ENCODE assay signal across 21 cellular contexts in genomic region chr1:16434501-16434900, GRCh38. TPM values are rescaled to one million over a fixed set of nuclear protein-coding genes. Genes with fewer than 3 reads are reported as not detected.
DNase-seq lines count a peak whose midpoint lies in the region; ATAC-seq and TF ChIP-seq lines count a peak whose summit lies in the region.
"Had no signal": no experiment of that assay in that cellular context is flagged by ENCODE, and none has a peak within 500 bp of the region (broad histone marks: within the 10 kb centered on the region; RNA-seq: fewer than 3 reads in every experiment).

No MANE protein-coding gene starts in this region.

- no peak overlapping the region for H3K56ac ChIP-seq in IMR-90 (ENCODE audit: extremely low read depth, insufficient read depth, low read length)

- WGBS in GM23248 (ENCODE audit: low coverage in 1 of 2, low lambda C conversion rate in 2 of 2, missing lambda C conversion rate in 2 of 2), 2 experiments: 45 to 48% methylated on average over 2 of the region's 2 CpGs
- WGBS in IMR-90 (ENCODE audit: extremely low coverage in 2 of 2, insufficient read length in 1 of 2), 2 experiments: no CpG with 5 or more reads among the region's 2 CpGs

- no peak overlapping the region for H3K23ac ChIP-seq in IMR-90 (ENCODE audit: low read depth, low read length)

- intact Hi-C loops in activated CD8-positive, alpha-beta T cell treated with anti-CD3 and anti-CD28 coated beads for 36 hours (cut with micrococcal nuclease): no loop called here
- intact Hi-C loops in IMR-90 (cut with micrococcal nuclease): no loop called here

- H3K9ac ChIP-seq in GM23248: no peak overlapping the region
- no peak overlapping the region for H3K9ac ChIP-seq in IMR-90 (ENCODE audit: low read depth, low read length)

- no peaks in the 10 kb centered on the region for H3K9me3 Mint-ChIP-seq in activated CD8-positive, alpha-beta T cell treated with anti-CD3 and anti-CD28 coated beads for 36 hours
- no peaks in the 10 kb centered on the region for H3K9me3 Mint-ChIP-seq in activated CD8-positive, alpha-beta T cell treated with anti-CD3 and anti-CD28 coated beads, Interleukin-2, amount 10 ng/mL, durations not matched to agents 7 days and 5 days (ENCODE audit: insufficient read depth)

- no peak overlapping the region for H2BK120ac ChIP-seq in IMR-90 (ENCODE audit: low read depth, low read length)

- no peak overlapping the region for H2AK9ac ChIP-seq in IMR-90 (replicated peaks; ENCODE audit: low read depth, low read length, poor library complexity)

- no TSS peak for BruUV-seq in IMR-90 (replicated peaks; lab: Mats Ljungman, UMichigan)

- CTCF ChIA-PET in activated CD8-positive, alpha-beta T cell treated with anti-CD3 and anti-CD28 coated beads for 36 hours (lab: Charles Lee): interaction anchor here (0.7 to 1.4 kb wide), 2 partner anchors 10 to 85 kb away, joined by 3 to 4 read pairs; no protein-coding TSS in a partner anchor
- CTCF ChIA-PET in activated CD8-positive, alpha-beta T cell treated with anti-CD3 and anti-CD28 coated beads, Interleukin-2, amount 10 ng/mL, durations not matched to agents 7 days and 5 days (lab: Charles Lee): no interaction called here
- CTCF ChIA-PET in IMR-90 (lab: Yijun Ruan, JAX): no interaction called here

- H3K4me1 ChIP-seq in GM23248 (ENCODE audit: insufficient read depth) (no peaks in the 10 kb centered on the region), IMR-90 (ENCODE audit: control insufficient read depth, insufficient read depth, low read length) (no peaks in the 10 kb centered on the region)

- H3K27me3 Mint-ChIP-seq in activated CD8-positive, alpha-beta T cell treated with anti-CD3 and anti-CD28 coated beads for 36 hours: peaks cover 2% of the 10 kb centered on the region
- peaks cover 9% of the 10 kb centered on the region for H3K27me3 Mint-ChIP-seq in activated CD8-positive, alpha-beta T cell treated with anti-CD3 and anti-CD28 coated beads, Interleukin-2, amount 10 ng/mL, durations not matched to agents 7 days and 5 days (ENCODE audit: low read depth)

- H3K4ac ChIP-seq in IMR-90 (ENCODE audit: low read depth, low read length): no peak overlapping the region

- H3K9me3 ChIP-seq in GM23248 (ENCODE audit: low read depth): no peaks in the 10 kb centered on the region
- H3K9me3 ChIP-seq in IMR-90 (ENCODE audit: control insufficient read depth, insufficient read depth, low read length): no peaks in the 10 kb centered on the region
- H3K9me3 ChIP-seq: MG63 had no signal

- no peaks in the 10 kb centered on the region for H3F3A ChIP-seq in GM23248 (ENCODE audit: insufficient read depth)

- no peak overlapping the region for H3K4me2 ChIP-seq in GM23248 (ENCODE audit: unreplicated experiment)
- H3K4me2 ChIP-seq in IMR-90 (ENCODE audit: low read depth, low read length): no peak overlapping the region

- TF ChIP-seq CTCF in activated CD8-positive, alpha-beta T cell treated with anti-CD3 and anti-CD28 coated beads for 36 hours (IDR thresholded peaks at IDR 0.05): no peak
- no peak for TF ChIP-seq CTCF in IMR-90 (conservative IDR thresholded peaks at IDR 0.05; ENCODE audit: low read depth, low read length)
- TF ChIP-seq CTCF in epithelial cell of esophagus (IDR thresholded peaks at IDR 0.05; ENCODE audit: insufficient read depth, low read depth, low read length, missing control alignments): no peak

- H3K79me1 ChIP-seq in IMR-90 (ENCODE audit: low read depth in 1 of 2, low read length in 2 of 2): no peaks in the 10 kb centered on the region

- dilution Hi-C loops in IMR-90 (cut with HindIII; ENCODE audit: low sequenced_read_pairs, unreplicated experiment): no loop called here

- POLR2A ChIA-PET in activated CD8-positive, alpha-beta T cell treated with anti-CD3 and anti-CD28 coated beads for 36 hours (lab: Charles Lee): interaction anchor here (0.6 to 0.9 kb wide), 3 partner anchors 10 to 202 kb away, joined by 3 read pairs; no protein-coding TSS in a partner anchor
- POLR2A ChIA-PET in activated CD8-positive, alpha-beta T cell treated with anti-CD3 and anti-CD28 coated beads, Interleukin-2, amount 10 ng/mL, durations not matched to agents 7 days and 5 days (lab: Charles Lee): interaction anchor here (0.6 kb wide), 1 partner anchor 13 kb away, joined by 3 read pairs; no protein-coding TSS in a partner anchor
- POLR2A ChIA-PET in IMR-90 (lab: Charles Lee; ENCODE audit: unreplicated experiment): no interaction called here

- in situ Hi-C loops in GM23248 (cut with MboI): no loop called here
- in situ Hi-C loops in IMR-90 (cut with MboI; ENCODE audit: low sequenced_read_pairs): no loop called here

- no peak overlapping the region for H3K4me3 Mint-ChIP-seq in activated CD8-positive, alpha-beta T cell treated with anti-CD3 and anti-CD28 coated beads for 36 hours
- no peak overlapping the region for H3K4me3 Mint-ChIP-seq in activated CD8-positive, alpha-beta T cell treated with anti-CD3 and anti-CD28 coated beads, Interleukin-2, amount 10 ng/mL, durations not matched to agents 7 days and 5 days

- no peak overlapping the region for H2BK5ac ChIP-seq in IMR-90 (ENCODE audit: low read depth, low read length, poor library complexity, severe bottlenecking)

- H3K4me3 ChIP-seq in GM23248 (no peak overlapping the region), IMR-90 (ENCODE audit: insufficient read depth, low read depth, low read length) (no peak overlapping the region), epithelial cell of esophagus (ENCODE audit: low read length) (no peak overlapping the region)
- H3K4me3 ChIP-seq: MG63 had no signal

- no peaks in the 10 kb centered on the region for H3K9me1 ChIP-seq in IMR-90 (ENCODE audit: insufficient read depth, low read length)

- no peak for TF ChIP-seq RAD21 in IMR-90 (IDR thresholded peaks at IDR 0.05; ENCODE audit: low read length)

- peaks cover 2% of the 10 kb centered on the region for H3K4me1 Mint-ChIP-seq in activated CD8-positive, alpha-beta T cell treated with anti-CD3 and anti-CD28 coated beads for 36 hours (ENCODE audit: low read depth)
- H3K4me1 Mint-ChIP-seq in activated CD8-positive, alpha-beta T cell treated with anti-CD3 and anti-CD28 coated beads, Interleukin-2, amount 10 ng/mL, durations not matched to agents 7 days and 5 days (ENCODE audit: low read depth): peaks cover 8% of the 10 kb centered on the region

- H3K36me3 ChIP-seq in GM23248 (ENCODE audit: low read depth) (no peaks in the 10 kb centered on the region), IMR-90 (ENCODE audit: control insufficient read depth, insufficient read depth, low read length) (no peaks in the 10 kb centered on the region)
- H3K36me3 ChIP-seq: MG63 had no signal

- H3K9me2 ChIP-seq in GM23248 (ENCODE audit: insufficient read depth): no peaks in the 10 kb centered on the region

- H3K27ac ChIP-seq in GM23248 (no peak overlapping the region), IMR-90 (ENCODE audit: insufficient read depth, low read length) (no peak overlapping the region)

- H4K8ac ChIP-seq in IMR-90 (ENCODE audit: low read depth in 2 of 2, low read length in 2 of 2): no peak overlapping the region

- H3K36me3 Mint-ChIP-seq in activated CD8-positive, alpha-beta T cell treated with anti-CD3 and anti-CD28 coated beads for 36 hours (ENCODE audit: low read depth): no peaks in the 10 kb centered on the region
- H3K36me3 Mint-ChIP-seq in activated CD8-positive, alpha-beta T cell treated with anti-CD3 and anti-CD28 coated beads, Interleukin-2, amount 10 ng/mL, durations not matched to agents 7 days and 5 days (ENCODE audit: low read depth): no peaks in the 10 kb centered on the region

- peak; percentile 13 for ATAC-seq in activated CD8-positive, alpha-beta T cell treated with anti-CD3 and anti-CD28 coated beads for 36 hours
- no peak for ATAC-seq in activated CD8-positive, alpha-beta T cell treated with anti-CD3 and anti-CD28 coated beads, Interleukin-2, amount 10 ng/mL, durations not matched to agents 7 days and 5 days
- ATAC-seq in IMR-90 (ENCODE audit: low read depth): no peak

- H3K27me3 ChIP-seq in GM23248 (replicated peaks; ENCODE audit: insufficient read depth) (no peaks in the 10 kb centered on the region), IMR-90 (ENCODE audit: control insufficient read depth, insufficient read depth, low read length) (peaks cover 4% of the 10 kb centered on the region; the same call in 1 of the 2 replicates)
- H3K27me3 ChIP-seq: MG63 had no signal

- H3K79me2 ChIP-seq in GM23248 (ENCODE audit: insufficient read depth): no peaks in the 10 kb centered on the region

- no peak overlapping the region for H4K91ac ChIP-seq in IMR-90 (ENCODE audit: insufficient read depth, low read depth, low read length)

- H3K18ac ChIP-seq in IMR-90 (ENCODE audit: low read depth, low read length): no peak overlapping the region

- H2AK5ac ChIP-seq in IMR-90 (ENCODE audit: low read depth, low read length): no peak overlapping the region

- TF ChIP-seq POLR2A in IMR-90 (IDR thresholded peaks at IDR 0.05; ENCODE audit: low read depth, low read length): no peak

- no peak for DNase-seq in activated CD8-positive, alpha-beta T cell treated with anti-CD3 and anti-CD28 coated beads for 36 hours
- no peak for DNase-seq in activated CD8-positive, alpha-beta T cell treated with anti-CD3 and anti-CD28 coated beads, Interleukin-2, amount 10 ng/mL, durations not matched to agents 7 days and 5 days
- DNase-seq in GM23248 (peak; percentile 12), IMR-90 (peak; percentile 51), epithelial cell of esophagus (ENCODE audit: low read depth) (peak; percentile 51), amniotic stem cell (lab: John Stamatoyannopoulos, UW) (no peak), CD1c-positive myeloid dendritic cell (ENCODE audit: extremely low spot score) (no peak), KG1 (lab: John Stamatoyannopoulos, UW) (no peak)
- DNase-seq: ACHN; C1 segment of cervical spinal cord; DMS79 treated with DMSO at 0.1 percent for 48 hours; Karpas-422; MG63; NCI-H1105; NCI-H2081; NCI-H510A; NCI-H748 treated with DMSO at 0.1 percent for 48 hours; NK-92 treated with Interleukin-12 subunit alpha and Interleukin-12 subunit beta, amount 100 ng/mL, for 24 hours; Right ventricle myocardium superior had no signal

- no peak overlapping the region for H2BK20ac ChIP-seq in IMR-90 (ENCODE audit: low read depth, low read length)

- H2BK15ac ChIP-seq in IMR-90 (ENCODE audit: low read depth, low read length): no peak overlapping the region

- H3K27ac Mint-ChIP-seq in activated CD8-positive, alpha-beta T cell treated with anti-CD3 and anti-CD28 coated beads for 36 hours: no peak overlapping the region
- H3K27ac Mint-ChIP-seq in activated CD8-positive, alpha-beta T cell treated with anti-CD3 and anti-CD28 coated beads, Interleukin-2, amount 10 ng/mL, durations not matched to agents 7 days and 5 days: no peak overlapping the region

- H3K14ac ChIP-seq in IMR-90 (replicated peaks; ENCODE audit: low read depth, low read length): no peak overlapping the region

- H4K20me1 ChIP-seq in GM23248 (ENCODE audit: insufficient read depth) (no peaks in the 10 kb centered on the region), IMR-90 (ENCODE audit: insufficient read depth, low read length) (no peaks in the 10 kb centered on the region)

- no peak overlapping the region for H4K5ac ChIP-seq in IMR-90 (ENCODE audit: low read depth, low read length)

- H2AFZ ChIP-seq in GM23248 (no peak overlapping the region), IMR-90 (replicated peaks; ENCODE audit: low read length, poor library complexity) (no peak overlapping the region)

RNA-seq across cellular contexts. Expression of gene SPATA21, which starts 2.7 kb away (rescaled TPM):
- total RNA-seq in activated CD8-positive, alpha-beta T cell treated with anti-CD3 and anti-CD28 coated beads for 36 hours: not detected
- not detected for total RNA-seq in activated CD8-positive, alpha-beta T cell treated with anti-CD3 and anti-CD28 coated beads, Interleukin-2, amount 10 ng/mL, durations not matched to agents 7 days and 5 days
- not detected in 2 replicates for total RNA-seq in GM23248 (2014; rRNA removed; shearing (Covaris generic))
- not detected in 2 replicates for polyA plus RNA-seq in GM23248 (2016; fragmentation: Nextera tagmentation; extraction: Ambion mirVana)
- total RNA-seq in IMR-90 (2012; rRNA removed): not detected in 2 replicates
- polyA plus RNA-seq in IMR-90 (2012; rRNA removed): not detected in 2 replicates
- not detected in 2 replicates for polyA plus RNA-seq in IMR-90 (2012; cell fraction: cytosol; rRNA removed)
- 0.01 TPM in 1 of 2 replicates, not detected in the other for polyA plus RNA-seq in IMR-90 (2012; cell fraction: nucleus; rRNA removed; ENCODE audit: low replicate concordance)
- total RNA-seq: G401, HT-29, Right ventricle myocardium superior had no signal

RNA-seq across cellular contexts. Expression of gene NECAP2, which starts 6.0 kb away (rescaled TPM):
- 10 to 100 TPM; 53.1 to 54.7 TPM for total RNA-seq in activated CD8-positive, alpha-beta T cell treated with anti-CD3 and anti-CD28 coated beads for 36 hours
- 10 to 100 TPM; 93.8 to 94.3 TPM for total RNA-seq in activated CD8-positive, alpha-beta T cell treated with anti-CD3 and anti-CD28 coated beads, Interleukin-2, amount 10 ng/mL, durations not matched to agents 7 days and 5 days
- total RNA-seq in GM23248 (2014; rRNA removed; shearing (Covaris generic)): 112 and 117 TPM in 2 replicates
- polyA plus RNA-seq in GM23248 (2016; fragmentation: Nextera tagmentation; extraction: Ambion mirVana) (102 and 106 TPM in 2 replicates), IMR-90 (2012; rRNA removed) (80.2 and 80.5 TPM in 2 replicates)
- 79.7 and 85.1 TPM in 2 replicates for total RNA-seq in IMR-90 (2012; rRNA removed)
- polyA plus RNA-seq in IMR-90 (2012; cell fraction: cytosol; rRNA removed): 74.6 and 84.1 TPM in 2 replicates
- polyA plus RNA-seq in IMR-90 (2012; cell fraction: nucleus; rRNA removed; ENCODE audit: low replicate concordance): 43.3 and 54.5 TPM in 2 replicates

Comparison
In these comparisons a context has a peak if more than half of its experiments do, and no peak if none do; other contexts are left out.
1. DNase-seq: peak in GM23248 (single experiment), IMR-90 (single experiment) and epithelial cell of esophagus (single experiment); none in activated CD8-positive, alpha-beta T cell treated with anti-CD3 and anti-CD28 coated beads for 36 hours (single experiment), activated CD8-positive, alpha-beta T cell treated with anti-CD3 and anti-CD28 coated beads, Interleukin-2, amount 10 ng/mL, durations not matched to agents 7 days and 5 days (single experiment), amniotic stem cell (single experiment), CD1c-positive myeloid dendritic cell (single experiment) and KG1 (single experiment).